In the genomic region with DNA sequence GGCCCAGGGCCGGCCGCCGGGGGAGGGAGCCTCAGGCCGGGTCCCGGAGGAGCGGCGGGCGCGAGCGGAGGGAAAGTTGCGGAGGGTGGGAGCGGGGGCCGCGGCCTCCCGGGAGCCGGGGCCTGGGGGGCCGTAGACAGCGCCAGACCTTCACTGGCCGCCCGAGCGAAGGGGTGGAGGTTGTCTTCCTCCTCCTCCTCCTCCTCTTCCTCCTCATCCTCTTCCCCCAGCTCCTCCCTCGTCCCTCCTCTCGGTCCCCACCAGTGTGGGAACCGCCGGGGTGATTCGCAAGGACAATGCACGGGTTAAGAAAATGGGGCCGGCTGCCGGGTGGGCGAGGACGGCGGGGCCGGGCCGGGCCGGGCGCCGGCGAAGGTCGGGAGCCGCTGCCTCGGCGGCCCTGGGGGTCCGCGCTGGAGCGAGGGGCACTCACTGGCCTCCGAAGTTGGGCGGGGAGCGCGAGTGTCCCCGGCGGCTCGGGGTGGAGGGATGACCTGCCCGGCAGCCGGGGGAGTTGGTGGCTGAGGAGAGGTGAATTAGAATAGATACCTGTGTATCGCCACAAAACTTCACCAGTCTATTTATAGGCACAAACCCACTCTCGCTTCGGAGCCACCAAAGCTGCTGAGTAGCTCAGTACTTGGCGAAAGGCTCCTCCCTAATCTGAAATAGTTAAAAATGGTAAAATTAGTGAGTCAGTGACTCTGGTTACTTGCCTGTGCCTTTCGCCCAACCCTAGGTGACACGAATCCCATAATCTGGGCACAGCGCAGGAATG, we compare ENCODE assay signal across 8 cellular contexts. TPM values are rescaled to one million over a fixed set of nuclear protein-coding genes. Genes with fewer than 3 reads are reported as not detected.
DNase-seq lines count a peak whose midpoint lies in the region; ATAC-seq lines count a peak whose summit lies in the region.

No MANE protein-coding gene starts in this region.

- peak; percentile 45 for DNase-seq in EL
- peak; percentile 57 for DNase-seq in HT1080 (ENCODE audit: low read depth)
- DNase-seq in medulla oblongata (ENCODE audit: extremely low spot score), result peak; percentile 29
- peak; percentile 21 for DNase-seq in stimulated activated naive B cell treated with anti-CD40 and anti-IgM and Interleukin-4, amounts not matched to agents 10 μg/mL and 1 μg/mL and 100 μg/mL, for 72 hours

- no peaks in the 10 kb centered on the region for H3K27me3 Mint-ChIP-seq in dendritic cell treated with granulocyte-macrophage colony-stimulating factor and Interleukin-4, amounts not matched to agents 40 ng/mL and 50 ng/mL, for 4 days
- no peaks in the 10 kb centered on the region for H3K27me3 Mint-ChIP-seq in stimulated activated naive B cell treated with anti-CD40 and anti-IgM and Interleukin-4, amounts not matched to agents 10 μg/mL and 1 μg/mL and 100 μg/mL, for 72 hours

- no peaks in the 10 kb centered on the region for H3K9me3 Mint-ChIP-seq in dendritic cell treated with granulocyte-macrophage colony-stimulating factor and Interleukin-4, amounts not matched to agents 40 ng/mL and 50 ng/mL, for 4 days
- no peaks in the 10 kb centered on the region for H3K9me3 Mint-ChIP-seq in stimulated activated naive B cell treated with anti-CD40 and anti-IgM and Interleukin-4, amounts not matched to agents 10 μg/mL and 1 μg/mL and 100 μg/mL, for 72 hours

- peaks cover 29% of the 10 kb centered on the region for H3K4me1 Mint-ChIP-seq in dendritic cell treated with granulocyte-macrophage colony-stimulating factor and Interleukin-4, amounts not matched to agents 40 ng/mL and 50 ng/mL, for 4 days (ENCODE audit: low read depth)
- peaks cover 32 to 37% of the 10 kb centered on the region in 2 donors for H3K4me1 Mint-ChIP-seq in stimulated activated naive B cell treated with anti-CD40 and anti-IgM and Interleukin-4, amounts not matched to agents 10 μg/mL and 1 μg/mL and 100 μg/mL, for 72 hours

- peak overlapping the region; percentile 80 for H3K27ac Mint-ChIP-seq in dendritic cell treated with granulocyte-macrophage colony-stimulating factor and Interleukin-4, amounts not matched to agents 40 ng/mL and 50 ng/mL, for 4 days
- H3K27ac Mint-ChIP-seq in stimulated activated naive B cell treated with anti-CD40 and anti-IgM and Interleukin-4, amounts not matched to agents 10 μg/mL and 1 μg/mL and 100 μg/mL, for 72 hours, result peak overlapping the region; percentile 93

- intact Hi-C loops in dendritic cell treated with granulocyte-macrophage colony-stimulating factor and Interleukin-4, amounts not matched to agents 40 ng/mL and 50 ng/mL, for 4 days (cut with micrococcal nuclease), result loop anchor here (5.0 to 10.0 kb wide), 2 partner anchors 194 to 293 kb away; partner anchors contain the start of genes PIGP and TTC3

- ATAC-seq in activated CD4-positive, CD25-positive, alpha-beta regulatory T cell treated with anti-CD3 and anti-CD28 coated beads, Interleukin-2, amount 50 U/mL, for 24 hours, result peak; percentile 9 to 13
- peak; percentile 6 to 8 for ATAC-seq in stimulated activated naive B cell treated with anti-CD40 and anti-IgM and Interleukin-4, amounts not matched to agents 10 μg/mL and 1 μg/mL and 100 μg/mL, for 72 hours (replicated peaks)
- ATAC-seq in HG02623 (IDR thresholded peaks at IDR 0.05; ENCODE audit: unreplicated experiment), result no peak
- no peak for ATAC-seq in GM21526 (IDR thresholded peaks at IDR 0.05; ENCODE audit: low FRiP score, unreplicated experiment)

- peak overlapping the region; percentile 80 for H3K4me3 Mint-ChIP-seq in dendritic cell treated with granulocyte-macrophage colony-stimulating factor and Interleukin-4, amounts not matched to agents 40 ng/mL and 50 ng/mL, for 4 days
- H3K4me3 Mint-ChIP-seq in stimulated activated naive B cell treated with anti-CD40 and anti-IgM and Interleukin-4, amounts not matched to agents 10 μg/mL and 1 μg/mL and 100 μg/mL, for 72 hours, result peak overlapping the region; percentile 86 to 89

- H3K36me3 Mint-ChIP-seq in dendritic cell treated with granulocyte-macrophage colony-stimulating factor and Interleukin-4, amounts not matched to agents 40 ng/mL and 50 ng/mL, for 4 days (ENCODE audit: low read depth), result peaks cover 14% of the 10 kb centered on the region
- H3K36me3 Mint-ChIP-seq in stimulated activated naive B cell treated with anti-CD40 and anti-IgM and Interleukin-4, amounts not matched to agents 10 μg/mL and 1 μg/mL and 100 μg/mL, for 72 hours, result peaks cover 4 to 7% of the 10 kb centered on the region in 2 donors

RNA-seq across cellular contexts. Expression of gene DYRK1A, which starts 1.4 kb away (rescaled TPM):
- 23.9 and 31.5 TPM in 2 replicates for total RNA-seq in HT1080 (2014; rRNA removed; shearing (Covaris generic))
- polyA plus RNA-seq in HT1080 (2015; cell fraction: cytosol; rRNA removed), result 16.6 and 21.0 TPM in 2 replicates
- 38.1 and 43.1 TPM in 2 replicates for polyA plus RNA-seq in HT1080 (2015; cell fraction: nucleus; rRNA removed)

Comparison
In these comparisons a context has a peak if more than half of its experiments do, and no peak if none do; other contexts are left out.
1. ATAC-seq: peak in activated CD4-positive, CD25-positive, alpha-beta regulatory T cell treated with anti-CD3 and anti-CD28 coated beads, Interleukin-2, amount 50 U/mL, for 24 hours (2 of 2) and stimulated activated naive B cell treated with anti-CD40 and anti-IgM and Interleukin-4, amounts not matched to agents 10 μg/mL and 1 μg/mL and 100 μg/mL, for 72 hours (2 of 2); none in HG02623 (single experiment) and GM21526 (single experiment).
2. Peak in every context shown above with its lines, with median percentiles within 50 percentile points of each other: DNase-seq.